Comparison of ENCODE assay signal across 13 cellular contexts in the genomic region with DNA sequence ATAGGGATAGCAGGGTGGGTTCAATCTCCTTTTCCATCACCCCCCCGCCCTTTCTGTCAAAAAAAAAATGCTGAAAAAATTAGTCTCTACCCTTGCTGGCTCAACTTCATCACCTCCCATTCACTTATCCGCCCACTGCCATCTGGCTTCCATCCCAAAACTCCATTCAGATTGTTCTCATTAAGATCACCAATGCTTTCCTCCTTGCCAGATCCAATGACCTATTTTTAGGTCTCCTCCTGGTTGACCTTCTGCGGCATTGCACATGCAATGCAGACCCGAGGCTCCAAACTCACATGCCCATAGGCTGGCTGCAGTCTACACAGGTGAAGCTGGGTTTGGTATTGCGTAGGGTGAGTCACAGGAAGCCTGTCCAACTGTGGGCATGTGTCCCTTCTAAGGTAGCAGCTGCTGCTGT. TPM values are rescaled to one million over a fixed set of nuclear protein-coding genes. Genes with fewer than 3 reads are reported as not detected.
DNase-seq lines count a peak whose midpoint lies in the region; ATAC-seq and TF ChIP-seq lines count a peak whose summit lies in the region.
"Had no signal": no experiment of that assay in that cellular context is flagged by ENCODE, and none has a peak within 500 bp of the region (broad histone marks: within the 10 kb centered on the region; RNA-seq: fewer than 3 reads in every experiment).

No MANE protein-coding gene starts in this region.

- peaks cover 6% of the 10 kb centered on the region for H3K4me1 Mint-ChIP-seq in MCF 10A (ENCODE audit: insufficient read depth, unreplicated experiment)
- H3K4me1 Mint-ChIP-seq: nephron progenitor cell had no signal

- no peak overlapping the region for H3K4me3 Mint-ChIP-seq in MCF 10A (ENCODE audit: unreplicated experiment)
- H3K4me3 Mint-ChIP-seq: activated CD4-positive, alpha-beta memory T cell treated with anti-CD3 and anti-CD28 coated beads, Interleukin-2, amount 10 ng/mL, durations not matched to agents 7 days and 5 days; nephron progenitor cell had no signal

- intact Hi-C loops in MCF 10A (cut with micrococcal nuclease) = no loop called here

- POLR2A ChIA-PET in MCF 10A (lab: Yijun Ruan, JAX) = interaction anchor here (1.1 to 1.4 kb wide), 2 partner anchors 18 to 60 kb away, joined by 5 read pairs; no protein-coding TSS in a partner anchor

- ATAC-seq in GM21529 (IDR thresholded peaks at IDR 0.05; ENCODE audit: unreplicated experiment) = no peak
- no peak for ATAC-seq in GM21786 (IDR thresholded peaks at IDR 0.05; ENCODE audit: unreplicated experiment)

- DNase-seq in ELR (ENCODE audit: low read depth) (peak; percentile 10), NCI-H2171 (lab: John Stamatoyannopoulos, UW) (peak; percentile 49), MCF 10A (ENCODE audit: unreplicated experiment) (peak; percentile 86), myocyte (ENCODE audit: low read depth) (peak; percentile 77), T-helper 9 cell (no peak), T-helper 2 cell (no peak)
- DNase-seq: activated CD4-positive, alpha-beta memory T cell treated with anti-CD3 and anti-CD28 coated beads, Interleukin-2, amount 10 ng/mL, durations not matched to agents 7 days and 5 days; foreskin melanocyte; MV-4-11; nephron progenitor cell; thyroid gland had no signal

- CTCF ChIA-PET in MCF 10A (lab: Yijun Ruan, JAX) = interaction anchor here (0.7 to 0.9 kb wide), 3 partner anchors 11 to 47 kb away, joined by 3 to 4 read pairs (median 3); no protein-coding TSS in a partner anchor

- no peaks in the 10 kb centered on the region for H3K27me3 Mint-ChIP-seq in MCF 10A (ENCODE audit: insufficient read depth, unreplicated experiment)
- H3K27me3 Mint-ChIP-seq: activated CD4-positive, alpha-beta memory T cell treated with anti-CD3 and anti-CD28 coated beads, Interleukin-2, amount 10 ng/mL, durations not matched to agents 7 days and 5 days had no signal

- H3K27ac Mint-ChIP-seq in MCF 10A (ENCODE audit: low read depth, unreplicated experiment) = no peak overlapping the region
- H3K27ac Mint-ChIP-seq: activated CD4-positive, alpha-beta memory T cell treated with anti-CD3 and anti-CD28 coated beads, Interleukin-2, amount 10 ng/mL, durations not matched to agents 7 days and 5 days; nephron progenitor cell had no signal

- BruUV-seq in MCF 10A (replicated peaks; lab: Mats Ljungman, UMichigan) = no TSS peak

- no peaks in the 10 kb centered on the region for H3K36me3 Mint-ChIP-seq in MCF 10A (ENCODE audit: insufficient read depth, unreplicated experiment)

- no peak for TF ChIP-seq CTCF in MCF 10A (IDR thresholded peaks at IDR 0.05; ENCODE audit: unreplicated experiment)

- no peaks in the 10 kb centered on the region for H3K9me3 Mint-ChIP-seq in MCF 10A (ENCODE audit: unreplicated experiment)
- H3K9me3 Mint-ChIP-seq: activated CD4-positive, alpha-beta memory T cell treated with anti-CD3 and anti-CD28 coated beads, Interleukin-2, amount 10 ng/mL, durations not matched to agents 7 days and 5 days had no signal

RNA-seq across cellular contexts. Expression of gene STIM2, which starts 21.1 kb away (rescaled TPM):
- 17.4 and 18.5 TPM in 2 replicates for total RNA-seq in MCF 10A (2022)
- total RNA-seq in myocyte = 32.4 and 49.1 TPM in 2 replicates
- polyA plus RNA-seq in myocyte (2012) = 13.7 TPM

Comparison
In these comparisons a context has a peak if more than half of its experiments do, and no peak if none do; other contexts are left out.
1. DNase-seq: peak in ELR (single experiment), NCI-H2171 (single experiment), MCF 10A (single experiment) and myocyte (single experiment); none in T-helper 9 cell (single experiment) and T-helper 2 cell (0 of 5).